1 cellular context compared by ENCODE assay signal in genomic region chr14:99212646-99213045, GRCh38.
TF ChIP-seq lines count a peak whose summit lies in the region.

No MANE protein-coding gene starts in this region.

TF ChIP-seq in HepG2, 621 proteins besides CTCF, POLR2A, EP300 and RAD21:
- TF ChIP-seq ZNF644 (CRISPR knock-in tag; IDR thresholded peaks at IDR 0.05; ENCODE audit: low read depth): no peak
- TF ChIP-seq, protein P1, sequence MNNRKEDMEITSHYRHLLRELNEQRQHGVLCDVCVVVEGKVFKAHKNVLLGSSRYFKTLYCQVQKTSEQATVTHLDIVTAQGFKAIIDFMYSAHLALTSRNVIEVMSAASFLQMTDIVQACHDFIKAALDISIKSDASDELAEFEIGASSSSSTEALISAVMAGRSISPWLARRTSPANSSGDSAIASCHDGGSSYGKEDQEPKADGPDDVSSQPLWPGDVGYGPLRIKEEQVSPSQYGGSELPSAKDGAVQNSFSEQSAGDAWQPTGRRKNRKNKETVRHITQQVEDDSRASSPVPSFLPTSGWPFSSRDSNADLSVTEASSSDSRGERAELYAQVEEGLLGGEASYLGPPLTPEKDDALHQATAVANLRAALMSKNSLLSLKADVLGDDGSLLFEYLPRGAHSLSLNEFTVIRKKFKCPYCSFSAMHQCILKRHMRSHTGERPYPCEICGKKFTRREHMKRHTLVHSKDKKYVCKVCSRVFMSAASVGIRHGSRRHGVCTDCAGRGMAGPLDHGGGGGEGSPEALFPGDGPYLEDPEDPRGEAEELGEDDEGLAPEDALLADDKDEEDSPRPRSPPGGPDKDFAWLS (CRISPR knock-in tag; IDR thresholded peaks at IDR 0.05; ENCODE audit: borderline replicate concordance): no peak
- no peak for TF ChIP-seq ZNF251 (CRISPR knock-in tag; IDR thresholded peaks at IDR 0.05)
- TF ChIP-seq, protein P2, sequence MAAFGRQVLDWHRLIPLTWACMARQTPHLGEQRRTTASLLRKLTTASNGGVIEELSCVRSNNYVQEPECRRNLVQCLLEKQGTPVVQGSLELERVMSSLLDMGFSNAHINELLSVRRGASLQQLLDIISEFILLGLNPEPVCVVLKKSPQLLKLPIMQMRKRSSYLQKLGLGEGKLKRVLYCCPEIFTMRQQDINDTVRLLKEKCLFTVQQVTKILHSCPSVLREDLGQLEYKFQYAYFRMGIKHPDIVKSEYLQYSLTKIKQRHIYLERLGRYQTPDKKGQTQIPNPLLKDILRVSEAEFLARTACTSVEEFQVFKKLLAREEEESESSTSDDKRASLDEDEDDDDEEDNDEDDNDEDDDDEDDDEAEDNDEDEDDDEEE (CRISPR knock-in tag; IDR thresholded peaks at IDR 0.05): no peak
- no peak for TF ChIP-seq ZNF674 (CRISPR knock-in tag; IDR thresholded peaks at IDR 0.05; ENCODE audit: low read depth)
- TF ChIP-seq POGZ (CRISPR knock-in tag; IDR thresholded peaks at IDR 0.05): no peak
- no peak for TF ChIP-seq ARID2 (CRISPR knock-in tag; IDR thresholded peaks at IDR 0.05; ENCODE audit: borderline replicate concordance)
- no peak for TF ChIP-seq ZNF17 (CRISPR knock-in tag; IDR thresholded peaks at IDR 0.05)
- TF ChIP-seq ZNF713 (CRISPR knock-in tag; IDR thresholded peaks at IDR 0.05): no peak
- TF ChIP-seq ZSCAN20 (CRISPR knock-in tag; IDR thresholded peaks at IDR 0.05; ENCODE audit: borderline replicate concordance): no peak
- no peak for TF ChIP-seq PHF5A (CRISPR knock-in tag; IDR thresholded peaks at IDR 0.05; ENCODE audit: low read depth, unreplicated experiment)
